Comparison of ENCODE assay signal across 1 cellular context in genomic region chr12:96907681-96908163, GRCh38.
TF ChIP-seq lines count a peak whose summit lies in the region.

No MANE protein-coding gene starts in this region.

TF ChIP-seq in H1, 55 proteins besides CTCF, POLR2A, EP300 and RAD21 (continued from another document):
- TF ChIP-seq CHD7 (IDR thresholded peaks at IDR 0.05; ENCODE audit: insufficient replicate concordance, low read length) = no peak
- TF ChIP-seq ATF2 (IDR thresholded peaks at IDR 0.05; ENCODE audit: low read length) = no peak
- TF ChIP-seq EZH2 (IDR thresholded peaks at IDR 0.05; ENCODE audit: low read depth, low read length, severe bottlenecking) = peak; percentile 11
